7 cellular contexts compared by ENCODE assay signal in genomic region chr18:59070181-59070912, GRCh38.
DNase-seq lines count a peak whose midpoint lies in the region; ATAC-seq lines count a peak whose summit lies in the region.

No MANE protein-coding gene starts in this region.

- ATAC-seq in GM18517 (IDR thresholded peaks at IDR 0.05; ENCODE audit: unreplicated experiment) (peak; percentile 64), HG03045 (IDR thresholded peaks at IDR 0.05; ENCODE audit: unreplicated experiment) (peak; percentile 72)

- DNase-seq in NCI-H446 (lab: John Stamatoyannopoulos, UW), result peak; percentile 57 to 88
- peak; percentile 66 for DNase-seq in activated CD4-positive, alpha-beta T cell treated with anti-CD3 and anti-CD28 coated beads for 1 hour
- DNase-seq in cerebellum (ENCODE audit: low spot score), result peak; percentile 83
- DNase-seq in left kidney (ENCODE audit: low read depth, low spot score), result peak; percentile 94
- DNase-seq in stimulated activated CD4-positive, alpha-beta T cell treated with anti-CD3 and anti-CD28 coated beads, Interleukin-4, amount 100 ng/mL, for 24 hours, result peak; percentile 82

Comparison
In these comparisons a context has a peak if more than half of its experiments do, and no peak if none do; other contexts are left out.
1. Peak in every context shown above with its lines: DNase-seq and ATAC-seq.